ENCODE assay signal across 1 cellular context in the genomic region with DNA sequence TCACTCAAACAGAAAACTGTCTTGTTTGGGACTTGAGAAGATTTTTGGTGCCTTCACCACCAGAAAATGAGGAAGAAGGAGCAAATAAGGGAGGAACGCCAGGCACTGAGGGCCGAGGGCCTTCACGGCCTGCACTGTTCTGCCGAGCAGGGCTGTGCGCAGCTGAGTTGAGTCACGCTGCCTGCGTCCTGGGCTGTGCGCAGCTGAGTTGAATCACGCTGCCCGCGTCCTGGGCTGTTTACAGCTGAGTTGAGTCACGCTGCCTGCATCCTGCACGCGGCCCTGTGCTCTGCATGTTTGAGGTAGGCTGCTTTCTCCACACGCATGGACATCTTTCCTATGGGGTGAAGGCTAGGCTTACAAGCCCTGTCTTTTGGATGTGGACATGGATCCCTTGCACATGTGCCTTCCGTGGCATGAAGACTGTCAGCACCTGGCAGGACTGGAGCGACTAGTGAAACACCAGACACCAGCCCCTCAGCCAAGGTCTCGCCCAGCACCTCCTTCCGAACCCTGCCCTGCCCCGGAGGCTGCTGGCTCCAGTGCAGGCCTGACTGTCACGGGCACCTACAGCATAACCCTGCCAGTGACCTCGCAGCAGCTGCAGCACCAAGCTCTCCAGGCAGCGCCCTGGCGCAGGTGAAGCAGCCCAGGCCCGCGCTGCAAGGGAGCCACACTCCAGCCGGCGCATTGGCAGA.
TF ChIP-seq lines count a peak whose summit lies in the region.

No MANE protein-coding gene starts in this region.

TF ChIP-seq in K562, 482 proteins besides CTCF, POLR2A, EP300 and RAD21 (continued from another document and continues in another):
- TF ChIP-seq, protein P1, sequence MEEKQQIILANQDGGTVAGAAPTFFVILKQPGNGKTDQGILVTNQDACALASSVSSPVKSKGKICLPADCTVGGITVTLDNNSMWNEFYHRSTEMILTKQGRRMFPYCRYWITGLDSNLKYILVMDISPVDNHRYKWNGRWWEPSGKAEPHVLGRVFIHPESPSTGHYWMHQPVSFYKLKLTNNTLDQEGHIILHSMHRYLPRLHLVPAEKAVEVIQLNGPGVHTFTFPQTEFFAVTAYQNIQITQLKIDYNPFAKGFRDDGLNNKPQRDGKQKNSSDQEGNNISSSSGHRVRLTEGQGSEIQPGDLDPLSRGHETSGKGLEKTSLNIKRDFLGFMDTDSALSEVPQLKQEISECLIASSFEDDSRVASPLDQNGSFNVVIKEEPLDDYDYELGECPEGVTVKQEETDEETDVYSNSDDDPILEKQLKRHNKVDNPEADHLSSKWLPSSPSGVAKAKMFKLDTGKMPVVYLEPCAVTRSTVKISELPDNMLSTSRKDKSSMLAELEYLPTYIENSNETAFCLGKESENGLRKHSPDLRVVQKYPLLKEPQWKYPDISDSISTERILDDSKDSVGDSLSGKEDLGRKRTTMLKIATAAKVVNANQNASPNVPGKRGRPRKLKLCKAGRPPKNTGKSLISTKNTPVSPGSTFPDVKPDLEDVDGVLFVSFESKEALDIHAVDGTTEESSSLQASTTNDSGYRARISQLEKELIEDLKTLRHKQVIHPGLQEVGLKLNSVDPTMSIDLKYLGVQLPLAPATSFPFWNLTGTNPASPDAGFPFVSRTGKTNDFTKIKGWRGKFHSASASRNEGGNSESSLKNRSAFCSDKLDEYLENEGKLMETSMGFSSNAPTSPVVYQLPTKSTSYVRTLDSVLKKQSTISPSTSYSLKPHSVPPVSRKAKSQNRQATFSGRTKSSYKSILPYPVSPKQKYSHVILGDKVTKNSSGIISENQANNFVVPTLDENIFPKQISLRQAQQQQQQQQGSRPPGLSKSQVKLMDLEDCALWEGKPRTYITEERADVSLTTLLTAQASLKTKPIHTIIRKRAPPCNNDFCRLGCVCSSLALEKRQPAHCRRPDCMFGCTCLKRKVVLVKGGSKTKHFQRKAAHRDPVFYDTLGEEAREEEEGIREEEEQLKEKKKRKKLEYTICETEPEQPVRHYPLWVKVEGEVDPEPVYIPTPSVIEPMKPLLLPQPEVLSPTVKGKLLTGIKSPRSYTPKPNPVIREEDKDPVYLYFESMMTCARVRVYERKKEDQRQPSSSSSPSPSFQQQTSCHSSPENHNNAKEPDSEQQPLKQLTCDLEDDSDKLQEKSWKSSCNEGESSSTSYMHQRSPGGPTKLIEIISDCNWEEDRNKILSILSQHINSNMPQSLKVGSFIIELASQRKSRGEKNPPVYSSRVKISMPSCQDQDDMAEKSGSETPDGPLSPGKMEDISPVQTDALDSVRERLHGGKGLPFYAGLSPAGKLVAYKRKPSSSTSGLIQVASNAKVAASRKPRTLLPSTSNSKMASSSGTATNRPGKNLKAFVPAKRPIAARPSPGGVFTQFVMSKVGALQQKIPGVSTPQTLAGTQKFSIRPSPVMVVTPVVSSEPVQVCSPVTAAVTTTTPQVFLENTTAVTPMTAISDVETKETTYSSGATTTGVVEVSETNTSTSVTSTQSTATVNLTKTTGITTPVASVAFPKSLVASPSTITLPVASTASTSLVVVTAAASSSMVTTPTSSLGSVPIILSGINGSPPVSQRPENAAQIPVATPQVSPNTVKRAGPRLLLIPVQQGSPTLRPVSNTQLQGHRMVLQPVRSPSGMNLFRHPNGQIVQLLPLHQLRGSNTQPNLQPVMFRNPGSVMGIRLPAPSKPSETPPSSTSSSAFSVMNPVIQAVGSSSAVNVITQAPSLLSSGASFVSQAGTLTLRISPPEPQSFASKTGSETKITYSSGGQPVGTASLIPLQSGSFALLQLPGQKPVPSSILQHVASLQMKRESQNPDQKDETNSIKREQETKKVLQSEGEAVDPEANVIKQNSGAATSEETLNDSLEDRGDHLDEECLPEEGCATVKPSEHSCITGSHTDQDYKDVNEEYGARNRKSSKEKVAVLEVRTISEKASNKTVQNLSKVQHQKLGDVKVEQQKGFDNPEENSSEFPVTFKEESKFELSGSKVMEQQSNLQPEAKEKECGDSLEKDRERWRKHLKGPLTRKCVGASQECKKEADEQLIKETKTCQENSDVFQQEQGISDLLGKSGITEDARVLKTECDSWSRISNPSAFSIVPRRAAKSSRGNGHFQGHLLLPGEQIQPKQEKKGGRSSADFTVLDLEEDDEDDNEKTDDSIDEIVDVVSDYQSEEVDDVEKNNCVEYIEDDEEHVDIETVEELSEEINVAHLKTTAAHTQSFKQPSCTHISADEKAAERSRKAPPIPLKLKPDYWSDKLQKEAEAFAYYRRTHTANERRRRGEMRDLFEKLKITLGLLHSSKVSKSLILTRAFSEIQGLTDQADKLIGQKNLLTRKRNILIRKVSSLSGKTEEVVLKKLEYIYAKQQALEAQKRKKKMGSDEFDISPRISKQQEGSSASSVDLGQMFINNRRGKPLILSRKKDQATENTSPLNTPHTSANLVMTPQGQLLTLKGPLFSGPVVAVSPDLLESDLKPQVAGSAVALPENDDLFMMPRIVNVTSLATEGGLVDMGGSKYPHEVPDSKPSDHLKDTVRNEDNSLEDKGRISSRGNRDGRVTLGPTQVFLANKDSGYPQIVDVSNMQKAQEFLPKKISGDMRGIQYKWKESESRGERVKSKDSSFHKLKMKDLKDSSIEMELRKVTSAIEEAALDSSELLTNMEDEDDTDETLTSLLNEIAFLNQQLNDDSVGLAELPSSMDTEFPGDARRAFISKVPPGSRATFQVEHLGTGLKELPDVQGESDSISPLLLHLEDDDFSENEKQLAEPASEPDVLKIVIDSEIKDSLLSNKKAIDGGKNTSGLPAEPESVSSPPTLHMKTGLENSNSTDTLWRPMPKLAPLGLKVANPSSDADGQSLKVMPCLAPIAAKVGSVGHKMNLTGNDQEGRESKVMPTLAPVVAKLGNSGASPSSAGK (IDR thresholded peaks at IDR 0.05), result peak; percentile 30
- TF ChIP-seq NRF1 (conservative IDR thresholded peaks at IDR 0.05 in 1 of 2, IDR thresholded peaks at IDR 0.05 in 1 of 2) (peak; percentile 76 to 82), ZNF23 (CRISPR knock-in tag; IDR thresholded peaks at IDR 0.05) (no peak), FOSL1 (tag; conservative IDR thresholded peaks at IDR 0.05) (peak; percentile 99), ARID1B (IDR thresholded peaks at IDR 0.05) (no peak), CREB1 (IDR thresholded peaks at IDR 0.05) (peak; percentile 47), CREB1 (CRISPR knock-in tag; IDR thresholded peaks at IDR 0.05) (no peak), CBFA2T3 (IDR thresholded peaks at IDR 0.05) (peak; percentile 34), NFE2 (IDR thresholded peaks at IDR 0.05; ENCODE audit: low read depth) (peak; percentile 27; the same call in 1 of the 2 replicates), MYNN (IDR thresholded peaks at IDR 0.05) (peak; percentile 89; the same call in 1 of the 2 replicates), MYNN (CRISPR knock-in tag; IDR thresholded peaks at IDR 0.05) (no peak), ZNF507 (tag; conservative IDR thresholded peaks at IDR 0.05) (no peak), L3MBTL2 (IDR thresholded peaks at IDR 0.05) (peak; percentile 59; the same call in 1 of the 2 replicates)
- TF ChIP-seq, protein P2, sequence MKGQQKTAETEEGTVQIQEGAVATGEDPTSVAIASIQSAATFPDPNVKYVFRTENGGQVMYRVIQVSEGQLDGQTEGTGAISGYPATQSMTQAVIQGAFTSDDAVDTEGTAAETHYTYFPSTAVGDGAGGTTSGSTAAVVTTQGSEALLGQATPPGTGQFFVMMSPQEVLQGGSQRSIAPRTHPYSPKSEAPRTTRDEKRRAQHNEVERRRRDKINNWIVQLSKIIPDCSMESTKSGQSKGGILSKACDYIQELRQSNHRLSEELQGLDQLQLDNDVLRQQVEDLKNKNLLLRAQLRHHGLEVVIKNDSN (CRISPR knock-in tag; IDR thresholded peaks at IDR 0.05), result peak; percentile 79
- TF ChIP-seq, protein P3, sequence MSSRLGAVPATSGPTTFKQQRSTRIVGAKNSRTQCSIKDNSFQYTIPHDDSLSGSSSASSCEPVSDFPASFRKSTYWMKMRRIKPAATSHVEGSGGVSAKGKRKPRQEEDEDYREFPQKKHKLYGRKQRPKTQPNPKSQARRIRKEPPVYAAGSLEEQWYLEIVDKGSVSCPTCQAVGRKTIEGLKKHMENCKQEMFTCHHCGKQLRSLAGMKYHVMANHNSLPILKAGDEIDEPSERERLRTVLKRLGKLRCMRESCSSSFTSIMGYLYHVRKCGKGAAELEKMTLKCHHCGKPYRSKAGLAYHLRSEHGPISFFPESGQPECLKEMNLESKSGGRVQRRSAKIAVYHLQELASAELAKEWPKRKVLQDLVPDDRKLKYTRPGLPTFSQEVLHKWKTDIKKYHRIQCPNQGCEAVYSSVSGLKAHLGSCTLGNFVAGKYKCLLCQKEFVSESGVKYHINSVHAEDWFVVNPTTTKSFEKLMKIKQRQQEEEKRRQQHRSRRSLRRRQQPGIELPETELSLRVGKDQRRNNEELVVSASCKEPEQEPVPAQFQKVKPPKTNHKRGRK (tag; IDR thresholded peaks at IDR 0.05), result no peak
- TF ChIP-seq, protein P4, sequence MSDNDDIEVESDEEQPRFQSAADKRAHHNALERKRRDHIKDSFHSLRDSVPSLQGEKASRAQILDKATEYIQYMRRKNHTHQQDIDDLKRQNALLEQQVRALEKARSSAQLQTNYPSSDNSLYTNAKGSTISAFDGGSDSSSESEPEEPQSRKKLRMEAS (CRISPR knock-in tag; IDR thresholded peaks at IDR 0.05), result peak; percentile 88
- TF ChIP-seq, protein P5, sequence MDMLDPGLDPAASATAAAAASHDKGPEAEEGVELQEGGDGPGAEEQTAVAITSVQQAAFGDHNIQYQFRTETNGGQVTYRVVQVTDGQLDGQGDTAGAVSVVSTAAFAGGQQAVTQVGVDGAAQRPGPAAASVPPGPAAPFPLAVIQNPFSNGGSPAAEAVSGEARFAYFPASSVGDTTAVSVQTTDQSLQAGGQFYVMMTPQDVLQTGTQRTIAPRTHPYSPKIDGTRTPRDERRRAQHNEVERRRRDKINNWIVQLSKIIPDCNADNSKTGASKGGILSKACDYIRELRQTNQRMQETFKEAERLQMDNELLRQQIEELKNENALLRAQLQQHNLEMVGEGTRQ (CRISPR knock-in tag; IDR thresholded peaks at IDR 0.05), result peak; percentile 48
- TF ChIP-seq, protein P6, sequence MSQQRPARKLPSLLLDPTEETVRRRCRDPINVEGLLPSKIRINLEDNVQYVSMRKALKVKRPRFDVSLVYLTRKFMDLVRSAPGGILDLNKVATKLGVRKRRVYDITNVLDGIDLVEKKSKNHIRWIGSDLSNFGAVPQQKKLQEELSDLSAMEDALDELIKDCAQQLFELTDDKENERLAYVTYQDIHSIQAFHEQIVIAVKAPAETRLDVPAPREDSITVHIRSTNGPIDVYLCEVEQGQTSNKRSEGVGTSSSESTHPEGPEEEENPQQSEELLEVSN (IDR thresholded peaks at IDR 0.05; ENCODE audit: borderline replicate concordance in 1 of 2, extremely low read depth in 1 of 2, insufficient read depth in 1 of 2, insufficient read length in 1 of 2, low read depth in 1 of 2, low read length in 1 of 2, poor library complexity in 1 of 2, severe bottlenecking in 1 of 2), result peak in 1 of 2 experiments; percentile 54
- TF ChIP-seq, protein P7, sequence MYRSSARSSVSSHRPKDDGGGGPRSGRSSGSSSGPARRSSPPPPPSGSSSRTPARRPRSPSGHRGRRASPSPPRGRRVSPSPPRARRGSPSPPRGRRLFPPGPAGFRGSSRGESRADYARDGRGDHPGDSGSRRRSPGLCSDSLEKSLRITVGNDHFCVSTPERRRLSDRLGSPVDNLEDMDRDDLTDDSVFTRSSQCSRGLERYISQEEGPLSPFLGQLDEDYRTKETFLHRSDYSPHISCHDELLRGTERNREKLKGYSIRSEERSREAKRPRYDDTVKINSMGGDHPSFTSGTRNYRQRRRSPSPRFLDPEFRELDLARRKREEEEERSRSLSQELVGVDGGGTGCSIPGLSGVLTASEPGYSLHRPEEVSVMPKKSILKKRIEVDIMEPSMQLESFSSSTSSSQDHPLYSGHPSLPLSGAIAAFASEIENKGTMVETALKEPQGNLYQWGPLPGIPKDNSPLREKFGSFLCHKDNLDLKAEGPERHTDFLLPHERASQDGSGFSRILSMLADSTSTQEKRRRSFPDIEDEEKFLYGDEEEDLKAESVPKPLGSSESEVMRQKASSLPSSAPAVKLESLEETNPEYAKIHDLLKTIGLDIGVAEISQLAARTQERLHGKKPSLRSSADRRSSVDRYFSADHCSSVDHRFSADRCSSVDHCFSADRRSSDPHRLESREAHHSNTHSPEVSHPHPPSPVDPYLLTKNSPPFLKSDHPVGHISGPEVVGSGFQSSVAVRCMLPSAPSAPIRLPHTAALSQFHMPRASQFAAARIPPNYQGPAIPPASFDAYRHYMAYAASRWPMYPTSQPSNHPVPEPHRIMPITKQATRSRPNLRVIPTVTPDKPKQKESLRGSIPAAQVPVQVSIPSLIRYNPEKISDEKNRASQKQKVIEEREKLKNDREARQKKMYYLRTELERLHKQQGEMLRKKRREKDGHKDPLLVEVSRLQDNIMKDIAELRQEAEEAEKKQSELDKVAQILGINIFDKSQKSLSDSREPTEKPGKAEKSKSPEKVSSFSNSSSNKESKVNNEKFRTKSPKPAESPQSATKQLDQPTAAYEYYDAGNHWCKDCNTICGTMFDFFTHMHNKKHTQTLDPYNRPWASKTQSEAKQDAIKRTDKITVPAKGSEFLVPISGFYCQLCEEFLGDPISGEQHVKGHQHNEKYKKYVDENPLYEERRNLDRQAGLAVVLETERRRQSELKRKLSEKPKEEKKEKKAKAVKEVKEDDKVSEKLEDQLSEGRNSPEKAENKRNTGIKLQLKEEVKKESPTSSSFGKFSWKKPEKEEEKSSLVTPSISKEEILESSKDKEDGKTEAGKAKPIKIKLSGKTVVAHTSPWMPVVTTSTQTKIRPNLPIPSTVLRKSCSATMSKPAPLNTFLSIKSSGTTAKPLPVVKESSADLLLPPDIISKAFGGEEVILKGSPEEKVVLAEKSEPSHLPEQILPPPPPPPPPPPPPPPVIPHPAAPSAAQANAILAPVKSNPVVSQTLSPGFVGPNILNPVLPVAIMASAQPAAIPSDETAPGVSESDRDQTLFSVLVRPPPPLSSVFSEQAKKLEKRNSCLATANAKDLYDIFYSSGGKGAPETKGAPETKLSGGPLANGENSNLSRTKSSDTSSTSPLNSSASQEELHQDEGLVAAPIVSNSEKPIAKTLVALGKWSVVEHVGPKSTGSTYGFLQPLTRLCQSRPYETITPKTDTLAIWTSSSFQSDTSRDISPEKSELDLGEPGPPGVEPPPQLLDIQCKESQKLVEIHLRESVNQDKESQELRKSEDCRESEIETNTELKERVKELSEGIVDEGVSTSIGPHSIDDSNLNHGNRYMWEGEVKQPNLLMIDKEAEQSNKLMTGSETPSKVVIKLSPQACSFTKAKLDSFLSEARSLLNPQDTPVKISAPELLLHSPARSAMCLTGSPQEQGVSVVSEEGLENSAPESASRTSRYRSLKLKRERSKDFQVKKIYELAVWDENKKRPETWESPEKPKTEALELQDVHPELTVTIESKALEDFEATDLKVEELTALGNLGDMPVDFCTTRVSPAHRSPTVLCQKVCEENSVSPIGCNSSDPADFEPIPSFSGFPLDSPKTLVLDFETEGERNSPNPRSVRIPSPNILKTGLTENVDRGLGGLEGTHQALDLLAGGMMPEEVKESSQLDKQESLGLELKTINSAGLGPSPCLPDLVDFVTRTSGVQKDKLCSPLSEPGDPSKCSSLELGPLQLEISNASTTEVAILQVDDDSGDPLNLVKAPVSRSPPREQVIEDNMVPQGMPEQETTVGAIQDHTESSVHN (IDR thresholded peaks at IDR 0.05; ENCODE audit: borderline replicate concordance in 1 of 2, low read depth in 1 of 2), result peak in 1 of 2 experiments; percentile 91; a peak in 1 of 4 replicates
- TF ChIP-seq, protein P8, sequence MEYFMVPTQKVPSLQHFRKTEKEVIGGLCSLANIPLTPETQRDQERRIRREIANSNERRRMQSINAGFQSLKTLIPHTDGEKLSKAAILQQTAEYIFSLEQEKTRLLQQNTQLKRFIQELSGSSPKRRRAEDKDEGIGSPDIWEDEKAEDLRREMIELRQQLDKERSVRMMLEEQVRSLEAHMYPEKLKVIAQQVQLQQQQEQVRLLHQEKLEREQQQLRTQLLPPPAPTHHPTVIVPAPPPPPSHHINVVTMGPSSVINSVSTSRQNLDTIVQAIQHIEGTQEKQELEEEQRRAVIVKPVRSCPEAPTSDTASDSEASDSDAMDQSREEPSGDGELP (CRISPR knock-in tag; IDR thresholded peaks at IDR 0.05; ENCODE audit: borderline replicate concordance), result peak; percentile 96
